1 cellular context compared by ENCODE assay signal in the genomic region with DNA sequence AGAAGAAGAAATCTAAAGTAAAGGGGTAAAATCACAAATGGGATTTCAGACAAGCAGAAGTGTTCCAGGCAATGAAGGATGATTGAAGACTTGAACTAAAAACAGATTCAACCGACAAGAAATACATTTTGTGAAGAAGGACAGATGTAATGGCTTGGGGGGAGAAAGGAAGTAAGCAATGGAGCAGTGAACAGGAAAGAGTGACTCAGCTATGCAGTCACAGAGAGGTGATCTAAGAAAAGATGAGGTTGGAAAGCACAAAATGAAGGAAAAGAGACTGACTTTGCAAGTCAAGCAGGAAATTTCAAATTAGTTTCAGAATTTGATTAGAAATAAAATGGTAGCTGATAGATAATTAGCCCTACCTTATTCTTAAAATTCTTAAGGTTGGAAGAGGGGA.
TF ChIP-seq lines count a peak whose summit lies in the region.

No MANE protein-coding gene starts in this region.

TF ChIP-seq in HepG2, 621 proteins besides CTCF, POLR2A, EP300 and RAD21 (continued from another document):
- TF ChIP-seq ZBTB1 (CRISPR knock-in tag; IDR thresholded peaks at IDR 0.05; ENCODE audit: borderline replicate concordance) (no peak), ZFAT (CRISPR knock-in tag; conservative IDR thresholded peaks at IDR 0.05) (no peak), TBP (CRISPR knock-in tag; IDR thresholded peaks at IDR 0.05) (no peak)
